ENCODE assay signal across 24 cellular contexts in genomic region chr11:64249038-64249437, GRCh38. TPM values are rescaled to one million over a fixed set of nuclear protein-coding genes. Genes with fewer than 3 reads are reported as not detected.
DNase-seq lines count a peak whose midpoint lies in the region; ATAC-seq and TF ChIP-seq lines count a peak whose summit lies in the region.
"Had no signal": no experiment of that assay in that cellular context is flagged by ENCODE, and none has a peak within 500 bp of the region (broad histone marks: within the 10 kb centered on the region; RNA-seq: fewer than 3 reads in every experiment).

No MANE protein-coding gene starts in this region.

- H3K9me3 ChIP-seq in Panc1 (ENCODE audit: control insufficient read depth, insufficient read depth, low read depth, low read length) (no peaks in the 10 kb centered on the region), endodermal cell (ENCODE audit: control insufficient read depth, low read length) (no peaks in the 10 kb centered on the region), tibial nerve (no peaks in the 10 kb centered on the region)
- H3K9me3 ChIP-seq: pancreas, right atrium auricular region, SJCRH30 had no signal

- no peaks in the 10 kb centered on the region for H3K27me3 Mint-ChIP-seq in activated CD4-positive, alpha-beta T cell treated with anti-CD3 and anti-CD28 coated beads, Interleukin-2, amount 10 ng/mL, durations not matched to agents 24 days and 14 days
- H3K27me3 Mint-ChIP-seq in endodermal cell (ENCODE audit: insufficient read depth) (no peaks in the 10 kb centered on the region), neural crest cell (ENCODE audit: low read depth) (peaks cover 3% of the 10 kb centered on the region)

- in situ Hi-C loops in Panc1 (cut with HindIII; ENCODE audit: low pct_unique_long_range_greater_than_20kb, low sequenced_read_pairs): no loop called here

- WGBS in endodermal cell (ENCODE audit: insufficient coverage in 1 of 2, insufficient read length in 1 of 2), 2 experiments: 91 to 100% methylated on average over 4 of the region's 4 CpGs
- WGBS in tibial nerve, 2 donors: 85 to 94% methylated on average over 3 to 4 of the region's 4 CpGs

- H3K4me1 ChIP-seq in Panc1 (ENCODE audit: control insufficient read depth, insufficient read depth, low read length): peaks cover 50% of the 10 kb centered on the region
- H3K4me1 ChIP-seq in endodermal cell (ENCODE audit: control insufficient read depth, insufficient read depth, low read length): peaks cover 15% of the 10 kb centered on the region
- H3K4me1 ChIP-seq in tibial nerve: peaks cover 0 to 83% (median 37%) of the 10 kb centered on the region in 4 donors

- H3K36me3 Mint-ChIP-seq in activated CD4-positive, alpha-beta T cell treated with anti-CD3 and anti-CD28 coated beads, Interleukin-2, amount 10 ng/mL, durations not matched to agents 24 days and 14 days (ENCODE audit: low read depth): peaks cover 5% of the 10 kb centered on the region
- H3K36me3 Mint-ChIP-seq in endodermal cell (ENCODE audit: low read depth) (peaks cover 6% of the 10 kb centered on the region), neural crest cell (ENCODE audit: low read depth) (no peaks in the 10 kb centered on the region)
- H3K36me3 Mint-ChIP-seq: natural killer cell had no signal

- H3K27ac Mint-ChIP-seq in activated CD4-positive, alpha-beta T cell treated with anti-CD3 and anti-CD28 coated beads, Interleukin-2, amount 10 ng/mL, durations not matched to agents 24 days and 14 days: peak overlapping the region; percentile 56
- peak overlapping the region; percentile 76 for H3K27ac Mint-ChIP-seq in endodermal cell
- no peak overlapping the region for H3K27ac Mint-ChIP-seq in neural crest cell (ENCODE audit: unreplicated experiment)
- H3K27ac Mint-ChIP-seq: natural killer cell had no signal

- H3K27me3 ChIP-seq in Panc1 (ENCODE audit: control insufficient read depth, insufficient read depth, low read length) (no peaks in the 10 kb centered on the region), endodermal cell (ENCODE audit: control insufficient read depth, insufficient read depth, low read length, poor library complexity, severe bottlenecking) (no peaks in the 10 kb centered on the region), tibial nerve (no peaks in the 10 kb centered on the region)
- H3K27me3 ChIP-seq: pancreas, right atrium auricular region, SJCRH30 had no signal

- intact Hi-C loops in activated CD4-positive, alpha-beta T cell treated with anti-CD3 and anti-CD28 coated beads, Interleukin-2, amount 10 ng/mL, durations not matched to agents 24 days and 14 days (cut with micrococcal nuclease): loop anchor here (10.0 kb wide), 1 partner anchor 1644 kb away; the partner anchor contains the start of gene MTA2
- intact Hi-C loops in Panc1 (cut with micrococcal nuclease; ENCODE audit: unreplicated experiment): loop anchor here (10.0 kb wide), 1 partner anchor 56 kb away; the partner anchor contains the start of genes CATSPERZ and ESRRA

- no peaks in the 10 kb centered on the region for H3K9me3 Mint-ChIP-seq in activated CD4-positive, alpha-beta T cell treated with anti-CD3 and anti-CD28 coated beads, Interleukin-2, amount 10 ng/mL, durations not matched to agents 24 days and 14 days
- no peaks in the 10 kb centered on the region for H3K9me3 Mint-ChIP-seq in endodermal cell
- no peaks in the 10 kb centered on the region for H3K9me3 Mint-ChIP-seq in neural crest cell
- H3K9me3 Mint-ChIP-seq: natural killer cell had no signal

- H3K4me3 ChIP-seq in Panc1 (ENCODE audit: low read depth in 2 of 2, low read length in 2 of 2): no peak overlapping the region
- H3K4me3 ChIP-seq in endodermal cell (ENCODE audit: low read length): no peak overlapping the region
- H3K4me3 ChIP-seq in tibial nerve: no peak overlapping the region
- H3K4me3 ChIP-seq: coronary artery, pancreas, PC-9, right atrium auricular region, SJCRH30 had no signal

- CTCF ChIA-PET in Panc1 (lab: Charles Lee): interaction anchor here (0.6 kb wide), 1 partner anchor 41 kb away, joined by 5 read pairs; no protein-coding TSS in a partner anchor

- no peak for TF ChIP-seq EP300 in tibial nerve (IDR thresholded peaks at IDR 0.05)

- no peak overlapping the region for H3K9ac ChIP-seq in endodermal cell (ENCODE audit: extremely low read depth, low read length, poor library complexity, severe bottlenecking)

- peak overlapping the region; percentile 34 for H3K4me3 Mint-ChIP-seq in activated CD4-positive, alpha-beta T cell treated with anti-CD3 and anti-CD28 coated beads, Interleukin-2, amount 10 ng/mL, durations not matched to agents 24 days and 14 days
- H3K4me3 Mint-ChIP-seq in endodermal cell (no peak overlapping the region), neural crest cell (peak overlapping the region; percentile 84)

- BruUV-seq in Panc1 (replicated peaks; lab: Mats Ljungman, UMichigan): no TSS peak

- ATAC-seq in Panc1 (no peak), GM19395 (IDR thresholded peaks at IDR 0.05; ENCODE audit: unreplicated experiment) (no peak)
- ATAC-seq: left cardiac atrium; natural killer cell; pancreas; stimulated activated naive CD8-positive, alpha-beta T cell treated with anti-CD3 and anti-CD28 coated beads, Interleukin-15, Interleukin-2, amounts not matched to agents 100 U/mL and 50 U/mL, for 24 hours had no signal

- no peak for DNase-seq in activated CD4-positive, alpha-beta T cell treated with anti-CD3 and anti-CD28 coated beads, Interleukin-2, amount 10 ng/mL, durations not matched to agents 24 days and 14 days
- no peak for DNase-seq in activated CD4-positive, alpha-beta T cell treated with anti-CD3 and anti-CD28 coated beads for 4 hours
- DNase-seq in Panc1 (ENCODE audit: low read depth, low spot score) (no peak), endodermal cell (no peak), neural crest cell (ENCODE audit: low read depth, low spot score) (no peak), HPDE6-E6E7 (ENCODE audit: extremely low spot score) (no peak), tibial nerve (ENCODE audit: low spot score in 2 of 2) (no peak)
- DNase-seq: activated CD4-positive, alpha-beta T cell treated with anti-CD3 and anti-CD28 coated beads, Interleukin-2, amount 50 U/mL, for 48 hours; activated gamma-delta T cell treated with Interleukin-2 at 50 U/mL for 16 hours; AML-193; amniotic stem cell; left cardiac atrium; natural killer cell; NCI-H1048; NCI-H187 treated with DMSO at 0.1 percent for 48 hours; pancreas; PC-9; stimulated activated CD4-positive, alpha-beta T cell treated with anti-CD3 and anti-CD28 coated beads, Interleukin-4, amount 100 ng/mL, for 24 hours; stimulated activated naive CD8-positive, alpha-beta T cell treated with anti-CD3 and anti-CD28 coated beads, Interleukin-15, Interleukin-2, amounts not matched to agents 100 U/mL and 50 U/mL, for 24 hours had no signal

- H3K4me1 Mint-ChIP-seq in activated CD4-positive, alpha-beta T cell treated with anti-CD3 and anti-CD28 coated beads, Interleukin-2, amount 10 ng/mL, durations not matched to agents 24 days and 14 days: peaks cover 23% of the 10 kb centered on the region
- peaks cover 29% of the 10 kb centered on the region for H3K4me1 Mint-ChIP-seq in endodermal cell
- H3K4me1 Mint-ChIP-seq in neural crest cell: peaks cover 27% of the 10 kb centered on the region

- POLR2A ChIA-PET in Panc1 (lab: Charles Lee): interaction anchor here (0.6 kb wide), 1 partner anchor 44 kb away, joined by 4 read pairs; no protein-coding TSS in a partner anchor

- TF ChIP-seq CTCF in Panc1 (IDR thresholded peaks at IDR 0.05) (no peak), endodermal cell (conservative IDR thresholded peaks at IDR 0.05) (no peak), neural crest cell (conservative IDR thresholded peaks at IDR 0.05) (no peak), tibial nerve (IDR thresholded peaks at IDR 0.05) (no peak)

- H3K27ac ChIP-seq in Panc1 (ENCODE audit: low read length) (peak overlapping the region; percentile 99), endodermal cell (ENCODE audit: low read depth, low read length) (no peak overlapping the region), tibial nerve (no peak overlapping the region)
- H3K27ac ChIP-seq: 22Rv1, coronary artery, pancreas, PC-9, right atrium auricular region, SJCRH30 had no signal

- peaks cover 7% of the 10 kb centered on the region; the same call in 1 of the 2 replicates for H3K36me3 ChIP-seq in Panc1 (ENCODE audit: control insufficient read depth, insufficient read depth, low read length)
- H3K36me3 ChIP-seq in endodermal cell (ENCODE audit: control insufficient read depth, insufficient read depth, low read length): peaks cover 11% of the 10 kb centered on the region
- peaks cover 0 to 5% (median 0%) of the 10 kb centered on the region in 3 donors for H3K36me3 ChIP-seq in tibial nerve
- H3K36me3 ChIP-seq: pancreas had no signal

- TF ChIP-seq POLR2A in tibial nerve (IDR thresholded peaks at IDR 0.05): no peak

RNA-seq across cellular contexts. Expression of gene PLCB3, which starts 2.3 kb away (rescaled TPM):
- total RNA-seq in activated CD4-positive, alpha-beta T cell treated with anti-CD3 and anti-CD28 coated beads, Interleukin-2, amount 10 ng/mL, durations not matched to agents 24 days and 14 days: 16.6 and 16.7 TPM in 2 replicates
- total RNA-seq in Panc1 (2021; ENCODE audit: unreplicated experiment) (41.2 TPM), endodermal cell (10 to 100 TPM; 75.0 to 83.2 TPM), neural crest cell (36.4 and 40.5 TPM in 2 replicates), tibial nerve (10 to 100 TPM; 18.0 to 44.4 (median 27.1) TPM)
- polyA plus RNA-seq in Panc1 (2012; ENCODE audit: insufficient read length): 55.5 TPM
- 31.0 TPM for polyA plus RNA-seq in endodermal cell (2013, experiment 1 of 2)
- 28.3 TPM for polyA plus RNA-seq in endodermal cell (2013, experiment 2 of 2)

RNA-seq across cellular contexts. Expression of gene PPP1R14B, which starts 2.3 kb away (rescaled TPM):
- 284 TPM in 2 replicates for total RNA-seq in activated CD4-positive, alpha-beta T cell treated with anti-CD3 and anti-CD28 coated beads, Interleukin-2, amount 10 ng/mL, durations not matched to agents 24 days and 14 days
- total RNA-seq in Panc1 (2021; ENCODE audit: unreplicated experiment) (261 TPM), endodermal cell (100 to 1,000 TPM; 228 to 265 TPM), neural crest cell (286 and 296 TPM in 2 replicates), tibial nerve (100 to 1,000 TPM in 1 of 4 donors, 10 to 100 TPM in 3; 79.7 to 187 (median 91.4) TPM)
- polyA plus RNA-seq in Panc1 (2012; ENCODE audit: insufficient read length): 287 TPM
- 236 TPM for polyA plus RNA-seq in endodermal cell (2013, experiment 1 of 2)
- polyA plus RNA-seq in endodermal cell (2013, experiment 2 of 2): 235 TPM

RNA-seq across cellular contexts. Expression of gene FKBP2, which starts 8.1 kb away (rescaled TPM):
- total RNA-seq in activated CD4-positive, alpha-beta T cell treated with anti-CD3 and anti-CD28 coated beads, Interleukin-2, amount 10 ng/mL, durations not matched to agents 24 days and 14 days: 28.8 and 30.6 TPM in 2 replicates
- total RNA-seq in Panc1 (2021; ENCODE audit: unreplicated experiment) (71.8 TPM), endodermal cell (10 to 100 TPM; 44.6 to 53.7 TPM), neural crest cell (29.2 and 33.7 TPM in 2 replicates), tibial nerve (100 to 1,000 TPM in 1 of 4 donors, 10 to 100 TPM in 3; 38.2 to 101 (median 57.8) TPM)
- 182 TPM for polyA plus RNA-seq in Panc1 (2012; ENCODE audit: insufficient read length)
- 64.6 TPM for polyA plus RNA-seq in endodermal cell (2013, experiment 1 of 2)
- 54.0 TPM for polyA plus RNA-seq in endodermal cell (2013, experiment 2 of 2)

RNA-seq across cellular contexts. Expression of gene VEGFB, which starts 14.7 kb away (rescaled TPM):
- total RNA-seq in activated CD4-positive, alpha-beta T cell treated with anti-CD3 and anti-CD28 coated beads, Interleukin-2, amount 10 ng/mL, durations not matched to agents 24 days and 14 days: 65.4 and 66.7 TPM in 2 replicates
- total RNA-seq in Panc1 (2021; ENCODE audit: unreplicated experiment) (101 TPM), endodermal cell (10 to 100 TPM; 58.9 to 78.4 TPM), neural crest cell (61.2 and 62.7 TPM in 2 replicates), tibial nerve (100 to 1,000 TPM in 2 of 4 donors, 10 to 100 TPM in 2; 84.3 to 129 (median 109) TPM)
- polyA plus RNA-seq in Panc1 (2012; ENCODE audit: insufficient read length): 126 TPM
- 54.9 TPM for polyA plus RNA-seq in endodermal cell (2013, experiment 1 of 2)
- 58.4 TPM for polyA plus RNA-seq in endodermal cell (2013, experiment 2 of 2)

RNA-seq across cellular contexts. Expression of gene DNAJC4, which starts 18.7 kb away (rescaled TPM):
- 19.9 and 20.0 TPM in 2 replicates for total RNA-seq in activated CD4-positive, alpha-beta T cell treated with anti-CD3 and anti-CD28 coated beads, Interleukin-2, amount 10 ng/mL, durations not matched to agents 24 days and 14 days
- total RNA-seq in Panc1 (2021; ENCODE audit: unreplicated experiment): 41.0 TPM
- polyA plus RNA-seq in Panc1 (2012; ENCODE audit: insufficient read length): 82.2 TPM
- 10 to 100 TPM; 20.3 to 22.9 TPM for total RNA-seq in endodermal cell
- 47.3 TPM for polyA plus RNA-seq in endodermal cell (2013, experiment 1 of 2)
- 47.4 TPM for polyA plus RNA-seq in endodermal cell (2013, experiment 2 of 2)
- 27.2 TPM in 2 replicates for total RNA-seq in neural crest cell
- 10 to 100 TPM; 20.1 to 42.0 (median 25.8) TPM for total RNA-seq in tibial nerve
